1 cellular context compared by ENCODE assay signal in the genomic region with DNA sequence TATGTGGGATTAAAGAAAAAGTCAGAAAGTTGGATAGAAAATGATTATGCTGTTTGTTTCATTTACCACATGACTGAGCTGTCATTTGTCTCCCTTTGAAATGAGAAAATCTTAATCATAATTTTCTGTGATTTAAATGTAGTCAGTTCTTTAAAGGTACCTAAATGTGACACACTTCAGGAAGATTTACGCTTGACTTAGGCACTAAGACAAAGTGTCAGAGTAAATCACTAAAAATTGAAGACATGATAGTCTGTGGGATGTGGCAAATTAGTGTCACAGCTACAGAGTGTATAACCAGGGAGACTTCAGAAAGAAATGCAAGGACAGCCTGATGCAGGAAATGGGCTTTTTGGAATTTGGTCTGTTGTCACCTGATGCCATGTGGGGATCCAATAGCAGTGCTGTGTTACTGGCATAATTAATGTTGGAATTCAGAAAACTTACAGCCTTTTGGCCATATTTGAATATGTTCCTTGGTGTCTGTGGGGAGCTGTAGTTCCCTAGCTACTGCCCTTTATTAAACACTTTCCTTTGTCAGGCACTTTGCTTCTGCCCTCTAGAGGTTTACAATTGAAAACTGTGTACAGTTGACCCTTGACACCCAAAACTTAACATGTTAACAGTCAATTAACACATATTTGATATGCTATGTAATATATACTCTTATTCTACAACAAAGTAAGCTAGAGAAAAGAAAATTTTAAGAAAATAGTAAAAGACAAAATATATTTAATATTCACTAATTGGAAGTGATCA.
TF ChIP-seq lines count a peak whose summit lies in the region.

No MANE protein-coding gene starts in this region.

TF ChIP-seq in Ishikawa, 13 proteins besides CTCF, POLR2A, EP300 and RAD21 (continued from another document):
- TF ChIP-seq TEAD4 (IDR thresholded peaks at IDR 0.05) = no peak
- TF ChIP-seq REST (IDR thresholded peaks at IDR 0.05; ENCODE audit: low read depth) = no peak
- TF ChIP-seq ZBTB7A (IDR thresholded peaks at IDR 0.05; ENCODE audit: low read depth) = no peak
- no peak for TF ChIP-seq MAX (IDR thresholded peaks at IDR 0.05)
- TF ChIP-seq EGR1 (IDR thresholded peaks at IDR 0.05) = no peak
- TF ChIP-seq NFIC (IDR thresholded peaks at IDR 0.05) = no peak
- TF ChIP-seq FOXM1 (IDR thresholded peaks at IDR 0.05; ENCODE audit: borderline replicate concordance, low read depth) = no peak
- TF ChIP-seq TCF12 (IDR thresholded peaks at IDR 0.05; ENCODE audit: low read depth) = no peak
